1 cellular context compared by ENCODE assay signal in genomic region chr11:10366568-10367331, GRCh38.
TF ChIP-seq lines count a peak whose summit lies in the region.

No MANE protein-coding gene starts in this region.

TF ChIP-seq in IMR-90, 13 proteins besides CTCF, POLR2A, EP300 and RAD21 (continued from another document):
- TF ChIP-seq FOS (IDR thresholded peaks at IDR 0.05; ENCODE audit: low read depth, low read length): no peak
